In genomic region chr17:72697602-72698146, GRCh38 we compare ENCODE assay signal across 1 cellular context.
A peak's percentile ranks its signal among the peaks of the same experiment; 100 is the strongest.
TF ChIP-seq lines count a peak whose summit lies in the region.

No MANE protein-coding gene starts in this region.

TF ChIP-seq in HepG2, 621 proteins besides CTCF, POLR2A, EP300 and RAD21 (continued from another document and continues in another):
- TF ChIP-seq, protein P1, sequence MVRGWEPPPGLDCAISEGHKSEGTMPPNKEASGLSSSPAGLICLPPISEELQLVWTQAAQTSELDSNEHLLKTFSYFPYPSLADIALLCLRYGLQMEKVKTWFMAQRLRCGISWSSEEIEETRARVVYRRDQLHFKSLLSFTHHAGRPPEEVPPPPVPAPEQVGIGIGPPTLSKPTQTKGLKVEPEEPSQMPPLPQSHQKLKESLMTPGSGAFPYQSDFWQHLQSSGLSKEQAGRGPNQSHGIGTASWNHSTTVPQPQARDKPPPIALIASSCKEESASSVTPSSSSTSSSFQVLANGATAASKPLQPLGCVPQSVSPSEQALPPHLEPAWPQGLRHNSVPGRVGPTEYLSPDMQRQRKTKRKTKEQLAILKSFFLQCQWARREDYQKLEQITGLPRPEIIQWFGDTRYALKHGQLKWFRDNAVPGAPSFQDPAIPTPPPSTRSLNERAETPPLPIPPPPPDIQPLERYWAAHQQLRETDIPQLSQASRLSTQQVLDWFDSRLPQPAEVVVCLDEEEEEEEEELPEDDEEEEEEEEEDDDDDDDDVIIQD (CRISPR knock-in tag; IDR thresholded peaks at IDR 0.05; ENCODE audit: low read depth) = no peak
- TF ChIP-seq ZNF17 (CRISPR knock-in tag; IDR thresholded peaks at IDR 0.05) (no peak), ZNF713 (CRISPR knock-in tag; IDR thresholded peaks at IDR 0.05) (no peak), TBL1XR1 (IDR thresholded peaks at IDR 0.05; ENCODE audit: borderline replicate concordance, low read length, partially characterized antibody) (no peak), ZNF747 (CRISPR knock-in tag; IDR thresholded peaks at IDR 0.05; ENCODE audit: borderline replicate concordance) (no peak), ARNTL (CRISPR knock-in tag; IDR thresholded peaks at IDR 0.05) (no peak), HMGXB3 (CRISPR knock-in tag; IDR thresholded peaks at IDR 0.05; ENCODE audit: borderline replicate concordance) (no peak), HDAC6 (IDR thresholded peaks at IDR 0.05; ENCODE audit: low read depth, low read length) (no peak), ZNF326 (CRISPR knock-in tag; IDR thresholded peaks at IDR 0.05; ENCODE audit: borderline replicate concordance) (no peak), DR1 (CRISPR knock-in tag; IDR thresholded peaks at IDR 0.05) (no peak; the same call in 1 of the 2 replicates), SIX1 (CRISPR knock-in tag; IDR thresholded peaks at IDR 0.05; ENCODE audit: borderline replicate concordance) (no peak), ASH2L (IDR thresholded peaks at IDR 0.05; ENCODE audit: insufficient read length, low read depth, low read length) (peak; percentile 39), PAX8 (CRISPR knock-in tag; IDR thresholded peaks at IDR 0.05; ENCODE audit: borderline replicate concordance) (no peak), HNRNPUL1 (IDR thresholded peaks at IDR 0.05; ENCODE audit: low read depth, low read length) (no peak), MEIS2 (CRISPR knock-in tag; IDR thresholded peaks at IDR 0.05) (no peak), MEIS1 (CRISPR knock-in tag; IDR thresholded peaks at IDR 0.05; ENCODE audit: borderline replicate concordance) (no peak), IKZF1 (IDR thresholded peaks at IDR 0.05) (no peak), SOX5 (CRISPR knock-in tag; IDR thresholded peaks at IDR 0.05; ENCODE audit: borderline replicate concordance) (peak; percentile 72; the same call in 1 of the 2 replicates), ATRX (CRISPR knock-in tag; IDR thresholded peaks at IDR 0.05; ENCODE audit: borderline replicate concordance) (no peak), NCOA5 (CRISPR knock-in tag; IDR thresholded peaks at IDR 0.05) (no peak), ZNF709 (CRISPR knock-in tag; IDR thresholded peaks at IDR 0.05) (no peak), ZNF563 (CRISPR knock-in tag; IDR thresholded peaks at IDR 0.05) (no peak), NFYC (CRISPR knock-in tag; IDR thresholded peaks at IDR 0.05) (no peak), SP2 (CRISPR knock-in tag; IDR thresholded peaks at IDR 0.05) (no peak), ZNF264 (CRISPR knock-in tag; IDR thresholded peaks at IDR 0.05) (no peak), CBX1 (IDR thresholded peaks at IDR 0.05; ENCODE audit: low read depth) (no peak), ZNF430 (CRISPR knock-in tag; IDR thresholded peaks at IDR 0.05) (no peak), RORA (CRISPR knock-in tag; IDR thresholded peaks at IDR 0.05) (no peak), ZBED4 (CRISPR knock-in tag; IDR thresholded peaks at IDR 0.05; ENCODE audit: borderline replicate concordance) (no peak), ZMYM3 (CRISPR knock-in tag; IDR thresholded peaks at IDR 0.05) (0 out of 2 replicates have a peak, but pooled peaks have one; percentile 42), KDM3A (CRISPR knock-in tag; IDR thresholded peaks at IDR 0.05; ENCODE audit: low read depth) (no peak), ZFX (CRISPR knock-in tag; IDR thresholded peaks at IDR 0.05; ENCODE audit: low read depth) (peak; percentile 16; the same call in 1 of the 2 replicates), MAFK (conservative IDR thresholded peaks at IDR 0.05 in 1 of 2, IDR thresholded peaks at IDR 0.05 in 1 of 2; ENCODE audit: low read length in 2 of 2) (no peak), ZNF235 (CRISPR knock-in tag; IDR thresholded peaks at IDR 0.05; ENCODE audit: borderline replicate concordance) (no peak), FIP1L1 (IDR thresholded peaks at IDR 0.05; ENCODE audit: borderline replicate concordance, insufficient read depth, low read depth, low read length) (no peak), MYC (CRISPR knock-in tag; IDR thresholded peaks at IDR 0.05; ENCODE audit: borderline replicate concordance) (peak; percentile 38; the same call in 1 of the 2 replicates), ZNF317 (CRISPR knock-in tag; IDR thresholded peaks at IDR 0.05) (0 out of 2 replicates have a peak, but pooled peaks have one; percentile 43), AGO2 (optimal IDR thresholded peaks at IDR 0.05; ENCODE audit: low read depth, low read length) (no peak), WIZ (CRISPR knock-in tag; IDR thresholded peaks at IDR 0.05) (no peak), NFATC3 (CRISPR knock-in tag; IDR thresholded peaks at IDR 0.05) (no peak), SIN3A (IDR thresholded peaks at IDR 0.05; ENCODE audit: borderline replicate concordance, low read depth, low read length) (no peak; the same call in 1 of the 2 replicates), ZNF362 (CRISPR knock-in tag; IDR thresholded peaks at IDR 0.05; ENCODE audit: borderline replicate concordance) (no peak), REXO4 (CRISPR knock-in tag; IDR thresholded peaks at IDR 0.05; ENCODE audit: borderline replicate concordance) (no peak), ZBTB33 (CRISPR knock-in tag; IDR thresholded peaks at IDR 0.05) (no peak), ZFP41 (CRISPR knock-in tag; IDR thresholded peaks at IDR 0.05; ENCODE audit: borderline replicate concordance) (no peak)
- TF ChIP-seq, protein P2, sequence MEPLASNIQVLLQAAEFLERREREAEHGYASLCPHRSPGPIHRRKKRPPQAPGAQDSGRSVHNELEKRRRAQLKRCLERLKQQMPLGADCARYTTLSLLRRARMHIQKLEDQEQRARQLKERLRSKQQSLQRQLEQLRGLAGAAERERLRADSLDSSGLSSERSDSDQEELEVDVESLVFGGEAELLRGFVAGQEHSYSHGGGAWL (CRISPR knock-in tag; IDR thresholded peaks at IDR 0.05) = no peak
- TF ChIP-seq, protein P3, sequence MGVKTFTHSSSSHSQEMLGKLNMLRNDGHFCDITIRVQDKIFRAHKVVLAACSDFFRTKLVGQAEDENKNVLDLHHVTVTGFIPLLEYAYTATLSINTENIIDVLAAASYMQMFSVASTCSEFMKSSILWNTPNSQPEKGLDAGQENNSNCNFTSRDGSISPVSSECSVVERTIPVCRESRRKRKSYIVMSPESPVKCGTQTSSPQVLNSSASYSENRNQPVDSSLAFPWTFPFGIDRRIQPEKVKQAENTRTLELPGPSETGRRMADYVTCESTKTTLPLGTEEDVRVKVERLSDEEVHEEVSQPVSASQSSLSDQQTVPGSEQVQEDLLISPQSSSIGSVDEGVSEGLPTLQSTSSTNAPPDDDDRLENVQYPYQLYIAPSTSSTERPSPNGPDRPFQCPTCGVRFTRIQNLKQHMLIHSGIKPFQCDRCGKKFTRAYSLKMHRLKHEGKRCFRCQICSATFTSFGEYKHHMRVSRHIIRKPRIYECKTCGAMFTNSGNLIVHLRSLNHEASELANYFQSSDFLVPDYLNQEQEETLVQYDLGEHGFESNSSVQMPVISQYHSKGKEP (CRISPR knock-in tag; IDR thresholded peaks at IDR 0.05) = no peak
- TF ChIP-seq, protein P4, sequence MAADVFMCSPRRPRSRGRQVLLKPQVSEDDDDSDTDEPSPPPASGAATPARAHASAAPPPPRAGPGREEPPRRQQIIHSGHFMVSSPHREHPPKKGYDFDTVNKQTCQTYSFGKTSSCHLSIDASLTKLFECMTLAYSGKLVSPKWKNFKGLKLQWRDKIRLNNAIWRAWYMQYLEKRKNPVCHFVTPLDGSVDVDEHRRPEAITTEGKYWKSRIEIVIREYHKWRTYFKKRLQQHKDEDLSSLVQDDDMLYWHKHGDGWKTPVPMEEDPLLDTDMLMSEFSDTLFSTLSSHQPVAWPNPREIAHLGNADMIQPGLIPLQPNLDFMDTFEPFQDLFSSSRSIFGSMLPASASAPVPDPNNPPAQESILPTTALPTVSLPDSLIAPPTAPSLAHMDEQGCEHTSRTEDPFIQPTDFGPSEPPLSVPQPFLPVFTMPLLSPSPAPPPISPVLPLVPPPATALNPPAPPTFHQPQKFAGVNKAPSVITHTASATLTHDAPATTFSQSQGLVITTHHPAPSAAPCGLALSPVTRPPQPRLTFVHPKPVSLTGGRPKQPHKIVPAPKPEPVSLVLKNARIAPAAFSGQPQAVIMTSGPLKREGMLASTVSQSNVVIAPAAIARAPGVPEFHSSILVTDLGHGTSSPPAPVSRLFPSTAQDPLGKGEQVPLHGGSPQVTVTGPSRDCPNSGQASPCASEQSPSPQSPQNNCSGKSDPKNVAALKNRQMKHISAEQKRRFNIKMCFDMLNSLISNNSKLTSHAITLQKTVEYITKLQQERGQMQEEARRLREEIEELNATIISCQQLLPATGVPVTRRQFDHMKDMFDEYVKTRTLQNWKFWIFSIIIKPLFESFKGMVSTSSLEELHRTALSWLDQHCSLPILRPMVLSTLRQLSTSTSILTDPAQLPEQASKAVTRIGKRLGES (CRISPR knock-in tag; IDR thresholded peaks at IDR 0.05; ENCODE audit: borderline replicate concordance) = no peak
- TF ChIP-seq, protein P5, sequence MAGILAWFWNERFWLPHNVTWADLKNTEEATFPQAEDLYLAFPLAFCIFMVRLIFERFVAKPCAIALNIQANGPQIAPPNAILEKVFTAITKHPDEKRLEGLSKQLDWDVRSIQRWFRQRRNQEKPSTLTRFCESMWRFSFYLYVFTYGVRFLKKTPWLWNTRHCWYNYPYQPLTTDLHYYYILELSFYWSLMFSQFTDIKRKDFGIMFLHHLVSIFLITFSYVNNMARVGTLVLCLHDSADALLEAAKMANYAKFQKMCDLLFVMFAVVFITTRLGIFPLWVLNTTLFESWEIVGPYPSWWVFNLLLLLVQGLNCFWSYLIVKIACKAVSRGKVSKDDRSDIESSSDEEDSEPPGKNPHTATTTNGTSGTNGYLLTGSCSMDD (CRISPR knock-in tag; IDR thresholded peaks at IDR 0.05) = no peak
